21 cellular contexts compared by ENCODE assay signal in genomic region chr7:127689194-127689772, GRCh38.
"Had no signal": no experiment of that assay in that cellular context is flagged by ENCODE, and none has a peak within 500 bp of the region (broad histone marks: within the 10 kb centered on the region; RNA-seq: fewer than 3 reads in every experiment).

No MANE protein-coding gene starts in this region.

- H3K36me3 ChIP-seq: colonic mucosa had no signal

- DNase-seq: activated CD4-positive, alpha-beta T cell treated with anti-CD3 and anti-CD28 coated beads, Interleukin-2, amount 50 U/mL, for 1 hour; activated CD4-positive, CD25-positive, alpha-beta regulatory T cell treated with anti-CD3 and anti-CD28 coated beads, Interleukin-2, amount 50 U/mL, for 72 hours; activated naive CD8-positive, alpha-beta T cell treated with anti-CD3 and anti-CD28 coated beads for 36 hours; activated T-cell treated with anti-CD3 and anti-CD28 coated beads for 4 hours; body of pancreas; colonic mucosa; gastrocnemius medialis; heart left ventricle; left ventricle myocardium inferior; stimulated activated CD4-positive, alpha-beta T cell treated with anti-CD3 and anti-CD28 coated beads, Interleukin-12 subunit alpha, Interleukin-12 subunit beta, amount 100 ng/mL, for 4 hours; stimulated activated CD4-positive, alpha-beta T cell treated with anti-CD3 and anti-CD28 coated beads, Interleukin-1b, Interleukin-23, amount 100 ng/mL, for 48 hours; stimulated activated CD8-positive, alpha-beta memory T cell treated with anti-CD3 and anti-CD28 coated beads, Interleukin-4, amount 100 ng/mL, for 48 hours; stimulated activated naive CD4-positive, alpha-beta T cell; thyroid gland had no signal

- H3K27me3 Mint-ChIP-seq: activated naive CD8-positive, alpha-beta T cell treated with anti-CD3 and anti-CD28 coated beads for 36 hours; central memory CD8-positive, alpha-beta T cell; progenitor cell of endocrine pancreas had no signal

- FAIRE-seq: endometrium had no signal

- H3K4me3 ChIP-seq: body of pancreas, colonic mucosa, esophagus muscularis mucosa, gastrocnemius medialis, heart left ventricle, left ventricle myocardium inferior, thyroid gland had no signal

- ATAC-seq: body of pancreas, gastrocnemius medialis, heart left ventricle had no signal

- H3K4me3 Mint-ChIP-seq: activated naive CD8-positive, alpha-beta T cell treated with anti-CD3 and anti-CD28 coated beads for 36 hours; activated T-helper 1 cell treated with anti-CD3 and anti-CD28 coated beads, Interleukin-12 subunit alpha, Interleukin-12 subunit beta, Interleukin-2, Interleukin-4 antibody, amounts not matched to agents 30 ng/mL and 10 ng/mL and 1 ng/mL, durations not matched to agents 14 hours and 24 hours and 36 hours; central memory CD8-positive, alpha-beta T cell; neural crest cell; T-helper 1 cell treated with Interleukin-12 subunit alpha and Interleukin-12 subunit beta and Interleukin-4 antibody, amounts not matched to agents 30 μg/mL and 1 μg/mL, for 36 hours had no signal

- H3K9me3 ChIP-seq: body of pancreas, colonic mucosa, esophagus muscularis mucosa, gastrocnemius medialis, heart left ventricle, left ventricle myocardium inferior, thyroid gland had no signal

- H3K27ac ChIP-seq: body of pancreas, colonic mucosa, esophagus muscularis mucosa, gastrocnemius medialis, heart left ventricle, left ventricle myocardium inferior, thyroid gland had no signal

- H3K27ac Mint-ChIP-seq: activated naive CD8-positive, alpha-beta T cell treated with anti-CD3 and anti-CD28 coated beads for 36 hours; activated T-helper 1 cell treated with anti-CD3 and anti-CD28 coated beads, Interleukin-12 subunit alpha, Interleukin-12 subunit beta, Interleukin-2, Interleukin-4 antibody, amounts not matched to agents 30 ng/mL and 10 ng/mL and 1 ng/mL, durations not matched to agents 14 hours and 24 hours and 36 hours; progenitor cell of endocrine pancreas had no signal

- H3K9me3 Mint-ChIP-seq: activated naive CD8-positive, alpha-beta T cell treated with anti-CD3 and anti-CD28 coated beads for 36 hours; activated T-helper 1 cell treated with anti-CD3 and anti-CD28 coated beads, Interleukin-12 subunit alpha, Interleukin-12 subunit beta, Interleukin-2, Interleukin-4 antibody, amounts not matched to agents 30 ng/mL and 10 ng/mL and 1 ng/mL, durations not matched to agents 14 hours and 24 hours and 36 hours; central memory CD8-positive, alpha-beta T cell; neural crest cell; T-helper 1 cell treated with Interleukin-12 subunit alpha and Interleukin-12 subunit beta and Interleukin-4 antibody, amounts not matched to agents 30 μg/mL and 1 μg/mL, for 36 hours had no signal

- H3K27me3 ChIP-seq: body of pancreas, colonic mucosa, esophagus muscularis mucosa, gastrocnemius medialis, heart left ventricle, thyroid gland had no signal

- H3K4me1 ChIP-seq: colonic mucosa, gastrocnemius medialis had no signal
